ENCODE assay signal across 8 cellular contexts in genomic region chr17:7704601-7705268, GRCh38. TPM values are rescaled to one million over a fixed set of nuclear protein-coding genes. Genes with fewer than 3 reads are reported as not detected.
DNase-seq lines count a peak whose midpoint lies in the region; ATAC-seq and TF ChIP-seq lines count a peak whose summit lies in the region.

TSS of gene EFNB3 (plus strand) at chr17:7705202. CDS start at chr17:7705599, 397 bp downstream.

- H3K4me3 ChIP-seq in ascending aorta (peak within 1 kb of the TSS; percentile 41 to 43), iPS-18a (ENCODE audit: low read length) (peak within 1 kb of the TSS; percentile 62)

- no peaks in the 10 kb centered on the region for H3K9me3 ChIP-seq in CD4-positive, alpha-beta T cell (ENCODE audit: control insufficient read depth, low read length)
- H3K9me3 ChIP-seq in ascending aorta (no peaks in the 10 kb centered on the region), iPS-18a (ENCODE audit: control insufficient read depth, low read depth, low read length) (no peaks in the 10 kb centered on the region)

- TF ChIP-seq CTCF in CD4-positive, alpha-beta T cell (IDR thresholded peaks at IDR 0.05): no peak
- TF ChIP-seq CTCF in ascending aorta (IDR thresholded peaks at IDR 0.05): no peak

- H3K4me1 ChIP-seq in ascending aorta (peaks cover 6 to 11% of the 10 kb centered on the region in 2 donors), iPS-18a (ENCODE audit: control insufficient read depth, low read depth, low read length) (peaks cover 24% of the 10 kb centered on the region)

- H3K9ac ChIP-seq in iPS-18a (ENCODE audit: low read length): peak within 1 kb of the TSS; percentile 65

- peak; percentile 42 for ATAC-seq in CD4-positive, alpha-beta T cell (ENCODE audit: poor library complexity)
- peak; percentile 9 for ATAC-seq in stimulated activated effector memory CD8-positive, alpha-beta T cell treated with anti-CD3 and anti-CD28 coated beads, Interleukin-12 subunit alpha, Interleukin-12 subunit beta, amount 100 ng/mL, for 72 hours
- no peak for ATAC-seq in HG02970 (IDR thresholded peaks at IDR 0.05; ENCODE audit: low FRiP score, unreplicated experiment)
- no peak for ATAC-seq in HG03196 (IDR thresholded peaks at IDR 0.05; ENCODE audit: unreplicated experiment)

- no peaks in the 10 kb centered on the region for H3K9me3 Mint-ChIP-seq in CD4-positive, alpha-beta T cell
- no peaks in the 10 kb centered on the region for H3K9me3 Mint-ChIP-seq in stimulated activated effector memory CD8-positive, alpha-beta T cell treated with anti-CD3 and anti-CD28 coated beads, Interleukin-12 subunit alpha, Interleukin-12 subunit beta, amount 100 ng/mL, for 72 hours

- intact Hi-C loops in CD4-positive, alpha-beta T cell (cut with DNase I, micrococcal nuclease): no loop called here
- intact Hi-C loops in ascending aorta (cut with DNase I): no loop called here

- CTCF ChIA-PET in CD4-positive, alpha-beta T cell (lab: Charles Lee): interaction anchor here (0.5 to 0.9 kb wide), 2 partner anchors 17 to 57 kb away, joined by 3 to 4 read pairs; partner anchors contain the start of gene TP53

- H3K27ac Mint-ChIP-seq in CD4-positive, alpha-beta T cell: no peak within 1 kb of the TSS
- peak within 1 kb of the TSS; percentile 56 for H3K27ac Mint-ChIP-seq in stimulated activated effector memory CD8-positive, alpha-beta T cell treated with anti-CD3 and anti-CD28 coated beads, Interleukin-12 subunit alpha, Interleukin-12 subunit beta, amount 100 ng/mL, for 72 hours

- peaks cover 57% of the 10 kb centered on the region for H3K27me3 ChIP-seq in CD4-positive, alpha-beta T cell (ENCODE audit: control insufficient read depth, insufficient read depth, low read length)
- H3K27me3 ChIP-seq in ascending aorta (peaks cover 5% of the 10 kb centered on the region), iPS-18a (ENCODE audit: control insufficient read depth, insufficient read depth, low read length) (peaks cover 23% of the 10 kb centered on the region)

- peak within 1 kb of the TSS; percentile 79 for H3K4me3 Mint-ChIP-seq in CD4-positive, alpha-beta T cell
- peak within 1 kb of the TSS; percentile 66 for H3K4me3 Mint-ChIP-seq in stimulated activated effector memory CD8-positive, alpha-beta T cell treated with anti-CD3 and anti-CD28 coated beads, Interleukin-12 subunit alpha, Interleukin-12 subunit beta, amount 100 ng/mL, for 72 hours

- POLR2A ChIA-PET in CD4-positive, alpha-beta T cell (lab: Charles Lee): interaction anchor here (1.6 kb wide), 1 partner anchor 17 kb away, joined by 4 read pairs; the partner anchor contains the start of gene WRAP53

- peaks cover 14% of the 10 kb centered on the region for H3K4me1 Mint-ChIP-seq in CD4-positive, alpha-beta T cell (ENCODE audit: low read depth)
- H3K4me1 Mint-ChIP-seq in stimulated activated effector memory CD8-positive, alpha-beta T cell treated with anti-CD3 and anti-CD28 coated beads, Interleukin-12 subunit alpha, Interleukin-12 subunit beta, amount 100 ng/mL, for 72 hours: peaks cover 31% of the 10 kb centered on the region

- H3K36me3 Mint-ChIP-seq in CD4-positive, alpha-beta T cell (ENCODE audit: low read depth): peaks cover 34% of the 10 kb centered on the region
- H3K36me3 Mint-ChIP-seq in stimulated activated effector memory CD8-positive, alpha-beta T cell treated with anti-CD3 and anti-CD28 coated beads, Interleukin-12 subunit alpha, Interleukin-12 subunit beta, amount 100 ng/mL, for 72 hours: peaks cover 33% of the 10 kb centered on the region

- no peak for DNase-seq in CD4-positive, alpha-beta T cell
- DNase-seq in KBM-7: peak; percentile 53
- DNase-seq in ascending aorta (ENCODE audit: low spot score in 2 of 2): no peak
- no peak for DNase-seq in stimulated activated effector memory CD8-positive, alpha-beta T cell treated with anti-CD3 and anti-CD28 coated beads, Interleukin-12 subunit alpha, Interleukin-12 subunit beta, amount 100 ng/mL, for 72 hours (ENCODE audit: low spot score in 2 of 2)
- DNase-seq in DMS153 treated with DMSO at 0.1 percent for 48 hours (lab: John Stamatoyannopoulos, UW; ENCODE audit: unreplicated experiment): no peak

- H3K27ac ChIP-seq in CD4-positive, alpha-beta T cell (ENCODE audit: low read depth, low read length): no peak within 1 kb of the TSS
- H3K27ac ChIP-seq in ascending aorta (no peak within 1 kb of the TSS), iPS-18a (ENCODE audit: low read length) (peak within 1 kb of the TSS; percentile 29)

- H3K36me3 ChIP-seq in ascending aorta: peaks cover 9 to 27% of the 10 kb centered on the region in 2 donors
- H3K36me3 ChIP-seq in iPS-18a (ENCODE audit: control insufficient read depth, low read depth, low read length): peaks cover 8% of the 10 kb centered on the region

- H3K27me3 Mint-ChIP-seq in CD4-positive, alpha-beta T cell: peaks cover 63% of the 10 kb centered on the region

- in situ Hi-C loops in KBM-7 (cut with MboI; ENCODE audit: low pct_unique_long_range_greater_than_20kb, low sequenced_read_pairs): no loop called here

RNA-seq across cellular contexts. Expression of gene EFNB3, which starts in this region (rescaled TPM):
- not detected for total RNA-seq in CD4-positive, alpha-beta T cell
- not detected for total RNA-seq in ascending aorta

Comparison
In these comparisons a context has a peak if more than half of its experiments do, and no peak if none do; other contexts are left out.
1. Peak in ATAC-seq in CD4-positive, alpha-beta T cell; RNA of the gene not detected or under 1 TPM.